9 cellular contexts compared by ENCODE assay signal in the genomic region with DNA sequence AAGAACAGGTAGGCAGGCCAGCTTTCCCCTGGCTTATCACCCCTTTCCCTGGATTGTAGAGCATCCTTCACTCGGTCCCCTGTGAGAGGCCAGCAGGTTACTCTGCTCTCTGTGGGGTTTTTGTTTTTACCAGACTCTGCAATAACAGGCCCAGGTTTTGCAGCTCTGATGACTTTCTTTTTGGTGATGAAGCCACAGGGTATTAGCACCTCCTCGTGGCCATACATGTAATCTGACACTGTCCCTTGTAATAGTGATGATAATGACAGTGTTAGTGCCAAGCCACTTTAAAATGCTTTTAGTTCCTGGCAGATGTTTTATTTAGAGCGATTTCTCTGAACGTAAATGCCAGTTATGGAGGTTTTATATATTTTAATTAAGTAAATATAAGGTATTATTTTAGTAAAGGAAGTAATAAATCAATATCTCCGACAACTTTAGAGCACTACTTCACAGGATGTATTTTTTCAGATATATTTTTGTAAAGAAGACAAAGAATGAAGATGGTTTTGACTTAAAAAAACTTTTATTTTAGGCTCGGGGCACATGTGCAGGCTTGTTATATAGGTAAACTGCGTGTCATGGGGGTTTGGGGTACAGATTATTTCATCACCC. TPM values are rescaled to one million over a fixed set of nuclear protein-coding genes. Genes with fewer than 3 reads are reported as not detected.
DNase-seq lines count a peak whose midpoint lies in the region; ATAC-seq and TF ChIP-seq lines count a peak whose summit lies in the region.
"Had no signal": no experiment of that assay in that cellular context is flagged by ENCODE, and none has a peak within 500 bp of the region (broad histone marks: within the 10 kb centered on the region; RNA-seq: fewer than 3 reads in every experiment).

No MANE protein-coding gene starts in this region.

- H3K36me3 ChIP-seq in liver (ENCODE audit: control insufficient read depth in 4 of 4, insufficient read depth in 3 of 4, low read depth in 1 of 4, low read length in 3 of 4): no peaks in the 10 kb centered on the region

- H3K4me3 Mint-ChIP-seq in CD14-positive monocyte: no peak overlapping the region
- H3K4me3 Mint-ChIP-seq: T-helper 1 cell treated with Interleukin-12 subunit alpha and Interleukin-12 subunit beta and Interleukin-4 antibody, amounts not matched to agents 30 μg/mL and 1 μg/mL, for 36 hours had no signal

- peaks cover 1% of the 10 kb centered on the region for H3K4me1 Mint-ChIP-seq in CD14-positive monocyte

- TF ChIP-seq RAD21 in liver (IDR thresholded peaks at IDR 0.05): peak; percentile 95 to 96

- H3K36me3 Mint-ChIP-seq in CD14-positive monocyte: no peaks in the 10 kb centered on the region

- DNase-seq in CD14-positive monocyte (ENCODE audit: low spot score) (no peak), NCI-H2227 treated with DMSO at 0.1 percent for 48 hours (lab: John Stamatoyannopoulos, UW) (peak; percentile 47), coronary artery (ENCODE audit: low spot score) (no peak)
- DNase-seq in activated CD4-positive, alpha-beta T cell treated with anti-CD3 and anti-CD28 coated beads for 1 hour: peak; percentile 19
- peak; percentile 8 to 15 for DNase-seq in stimulated activated CD8-positive, alpha-beta memory T cell treated with anti-CD3 and anti-CD28 coated beads, Interleukin-15, amount 100 ng/mL, for 48 hours (ENCODE audit: low read depth in 2 of 2)

- no peaks in the 10 kb centered on the region for H3K9me3 ChIP-seq in liver (ENCODE audit: control insufficient read depth in 4 of 4, low read length in 3 of 4)

- H3K27ac Mint-ChIP-seq in CD14-positive monocyte: no peak overlapping the region
- H3K27ac Mint-ChIP-seq: T-helper 1 cell treated with Interleukin-12 subunit alpha and Interleukin-12 subunit beta and Interleukin-4 antibody, amounts not matched to agents 30 μg/mL and 1 μg/mL, for 36 hours had no signal

- intact Hi-C loops in CD14-positive monocyte (cut with micrococcal nuclease): loop anchor here (5.0 to 10.0 kb wide), 3 partner anchors 529 to 569 kb away; no protein-coding TSS in a partner anchor

- TF ChIP-seq CTCF in CD14-positive monocyte (IDR thresholded peaks at IDR 0.05): peak; percentile 64
- peak; percentile 66 for TF ChIP-seq CTCF in coronary artery (IDR thresholded peaks at IDR 0.05)
- peak; percentile 77 for TF ChIP-seq CTCF in liver (IDR thresholded peaks at IDR 0.05; ENCODE audit: low read depth, low read length, missing input control)

- no peaks in the 10 kb centered on the region for H3K27me3 ChIP-seq in liver (ENCODE audit: control insufficient read depth in 4 of 4, insufficient read depth in 4 of 4, low read length in 3 of 4)

- no peaks in the 10 kb centered on the region for H3K4me1 ChIP-seq in liver (ENCODE audit: control insufficient read depth in 4 of 4, insufficient read depth in 4 of 4, low read length in 3 of 4)

- WGBS in liver: 16% methylated on average over 7 of the region's 7 CpGs

- H3K9me3 Mint-ChIP-seq in CD14-positive monocyte: peaks cover 0 to under 1% (median 0%) of the 10 kb centered on the region in 7 donors
- H3K9me3 Mint-ChIP-seq: T-helper 1 cell treated with Interleukin-12 subunit alpha and Interleukin-12 subunit beta and Interleukin-4 antibody, amounts not matched to agents 30 μg/mL and 1 μg/mL, for 36 hours had no signal

- H3K9ac ChIP-seq in liver (ENCODE audit: low read depth in 1 of 2, low read length in 2 of 2): no peak overlapping the region

- H3K27me3 Mint-ChIP-seq in CD14-positive monocyte (ENCODE audit: low read depth in 3 of 3): peaks cover 0 to 9% (median 0%) of the 10 kb centered on the region in 3 donors

- ATAC-seq in GM19035 (IDR thresholded peaks at IDR 0.05; ENCODE audit: unreplicated experiment): peak; percentile 88
- ATAC-seq in HG03139 (IDR thresholded peaks at IDR 0.05; ENCODE audit: unreplicated experiment): peak; percentile 87

- H3K4me3 ChIP-seq in coronary artery (no peak overlapping the region), liver (ENCODE audit: low read depth in 1 of 3, low read length in 3 of 3) (no peak overlapping the region)

- H3K27ac ChIP-seq in coronary artery (no peak overlapping the region), liver (ENCODE audit: low read depth in 1 of 2, low read length in 2 of 2) (no peak overlapping the region)

TF ChIP-seq in liver, 16 proteins besides CTCF, POLR2A, EP300 and RAD21:
- TF ChIP-seq HNF4G (IDR thresholded peaks at IDR 0.05) (peak; percentile 10), HNF4A (conservative IDR thresholded peaks at IDR 0.05) (no peak), EGR1 (IDR thresholded peaks at IDR 0.05; ENCODE audit: low read depth in 2 of 2) (no peak), NR2F2 (IDR thresholded peaks at IDR 0.05) (no peak), YY1 (IDR thresholded peaks at IDR 0.05) (no peak), RXRA (IDR thresholded peaks at IDR 0.05) (no peak), FOXA1 (IDR thresholded peaks at IDR 0.05) (no peak)
- TF ChIP-seq, protein P1, sequence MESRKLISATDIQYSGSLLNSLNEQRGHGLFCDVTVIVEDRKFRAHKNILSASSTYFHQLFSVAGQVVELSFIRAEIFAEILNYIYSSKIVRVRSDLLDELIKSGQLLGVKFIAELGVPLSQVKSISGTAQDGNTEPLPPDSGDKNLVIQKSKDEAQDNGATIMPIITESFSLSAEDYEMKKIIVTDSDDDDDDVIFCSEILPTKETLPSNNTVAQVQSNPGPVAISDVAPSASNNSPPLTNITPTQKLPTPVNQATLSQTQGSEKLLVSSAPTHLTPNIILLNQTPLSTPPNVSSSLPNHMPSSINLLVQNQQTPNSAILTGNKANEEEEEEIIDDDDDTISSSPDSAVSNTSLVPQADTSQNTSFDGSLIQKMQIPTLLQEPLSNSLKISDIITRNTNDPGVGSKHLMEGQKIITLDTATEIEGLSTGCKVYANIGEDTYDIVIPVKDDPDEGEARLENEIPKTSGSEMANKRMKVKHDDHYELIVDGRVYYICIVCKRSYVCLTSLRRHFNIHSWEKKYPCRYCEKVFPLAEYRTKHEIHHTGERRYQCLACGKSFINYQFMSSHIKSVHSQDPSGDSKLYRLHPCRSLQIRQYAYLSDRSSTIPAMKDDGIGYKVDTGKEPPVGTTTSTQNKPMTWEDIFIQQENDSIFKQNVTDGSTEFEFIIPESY (IDR thresholded peaks at IDR 0.05): no peak

RNA-seq across cellular contexts. Expression of a gene that starts 38.0 kb away (rescaled TPM):
- polyA plus RNA-seq in CD14-positive monocyte: not detected
- total RNA-seq in liver: not detected
- polyA plus RNA-seq in liver: not detected

Comparison
In these comparisons a context has a peak if more than half of its experiments do, and no peak if none do; other contexts are left out.
1. DNase-seq: peak in NCI-H2227 treated with DMSO at 0.1 percent for 48 hours (single experiment), activated CD4-positive, alpha-beta T cell treated with anti-CD3 and anti-CD28 coated beads for 1 hour (single experiment) and stimulated activated CD8-positive, alpha-beta memory T cell treated with anti-CD3 and anti-CD28 coated beads, Interleukin-15, amount 100 ng/mL, for 48 hours (2 of 2); none in CD14-positive monocyte (single experiment) and coronary artery (single experiment).
2. Peak in every context shown above with its lines, with median percentiles within 50 percentile points of each other: CTCF ChIP-seq.